ENCODE assay signal across 1 cellular context in the genomic region with DNA sequence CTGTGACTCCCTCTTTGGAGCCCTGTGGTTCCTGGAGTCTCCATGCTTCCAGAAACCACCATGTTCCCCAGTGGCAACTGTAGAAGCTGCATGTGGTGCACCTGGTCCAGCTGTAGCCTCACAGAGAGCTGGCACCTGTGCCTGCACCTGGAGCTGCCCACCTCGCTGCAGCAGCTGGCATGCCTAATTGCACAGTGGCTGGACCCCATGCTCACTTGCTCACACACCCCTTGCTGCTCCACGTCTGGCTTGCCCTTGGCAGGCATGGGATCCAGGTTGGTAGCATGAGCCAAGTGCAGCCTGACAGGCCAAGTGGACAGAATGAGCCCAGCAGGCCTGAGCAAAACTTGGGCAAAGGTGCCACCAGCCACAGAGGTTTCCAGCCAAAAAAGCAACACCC.
TF ChIP-seq lines count a peak whose summit lies in the region.

No MANE protein-coding gene starts in this region.

TF ChIP-seq in H1, 55 proteins besides CTCF, POLR2A, EP300 and RAD21 (continued from another document):
- TF ChIP-seq FOSL1 (IDR thresholded peaks at IDR 0.05; ENCODE audit: insufficient read depth, low read depth, low read length) (no peak), BCL11A (IDR thresholded peaks at IDR 0.05; ENCODE audit: low read depth in 2 of 2, low read length in 2 of 2) (no peak), CHD1 (IDR thresholded peaks at IDR 0.05; ENCODE audit: low read depth, low read length) (no peak), RBBP5 (IDR thresholded peaks at IDR 0.05; ENCODE audit: borderline replicate concordance, low read depth, low read length) (no peak), ASH2L (IDR thresholded peaks at IDR 0.05; ENCODE audit: low read length) (no peak), CBX5 (IDR thresholded peaks at IDR 0.05; ENCODE audit: low read depth, low read length) (no peak), SIRT6 (IDR thresholded peaks at IDR 0.05; ENCODE audit: low read length) (no peak), KDM4A (IDR thresholded peaks at IDR 0.05; ENCODE audit: low read depth, low read length, severe bottlenecking) (no peak), CTBP2 (IDR thresholded peaks at IDR 0.05; ENCODE audit: borderline replicate concordance, insufficient read depth, insufficient read length, low read length) (no peak), SUZ12 (IDR thresholded peaks at IDR 0.05; ENCODE audit: low read length) (no peak), KDM1A (IDR thresholded peaks at IDR 0.05; ENCODE audit: borderline replicate concordance, low read length) (no peak), CHD2 (IDR thresholded peaks at IDR 0.05; ENCODE audit: low read length) (no peak), TBP (IDR thresholded peaks at IDR 0.05; ENCODE audit: low read depth, low read length) (no peak), ATF3 (IDR thresholded peaks at IDR 0.05; ENCODE audit: insufficient read depth, low read depth, low read length) (no peak), HDAC6 (IDR thresholded peaks at IDR 0.05; ENCODE audit: low read depth, low read length) (no peak), RNF2 (IDR thresholded peaks at IDR 0.05; ENCODE audit: borderline replicate concordance, low read depth, low read length, missing control alignments, poor library complexity, severe bottlenecking) (no peak)
TF ChIP-seq in H1: peak in this region for 0.
